In genomic region chr7:76465950-76466349, GRCh38 we compare ENCODE assay signal across 8 cellular contexts. TPM values are rescaled to one million over a fixed set of nuclear protein-coding genes. Genes with fewer than 3 reads are reported as not detected.
DNase-seq lines count a peak whose midpoint lies in the region; ATAC-seq, FAIRE-seq and TF ChIP-seq lines count a peak whose summit lies in the region.
"Not testable (repeated sequence)": the region's sequence is repeated elsewhere in the genome, so short reads cannot be mapped to it uniquely, and the experiment has no call there.
"Had no signal": no experiment of that assay in that cellular context is flagged by ENCODE, and none has a peak within 500 bp of the region (broad histone marks: within the 10 kb centered on the region; RNA-seq: fewer than 3 reads in every experiment).

No MANE protein-coding gene starts in this region.

- FAIRE-seq in islet of Langerhans (lab: Jason Lieb, UNC): peak; percentile 9

- H3K27ac ChIP-seq in body of pancreas: peak overlapping the region in 2 of 4 donors; percentile 75 to 88
- peak overlapping the region in 3 of 4 donors; percentile 37 to 72 (median 51) for H3K27ac ChIP-seq in gastrocnemius medialis

- in situ Hi-C loops in gastrocnemius medialis (cut with MboI; ENCODE audit: low sequenced_read_pairs in 4 of 4): not testable (repeated sequence)

- no CpG with 5 or more reads among the region's 8 CpGs for WGBS in body of pancreas, 2 donors

- H3K4me3 ChIP-seq in body of pancreas, gastrocnemius medialis: not testable (repeated sequence)

- intact Hi-C loops in body of pancreas (cut with DNase I); Right ventricle myocardium inferior (cut with DNase I); left cardiac atrium (cut with DNase I); gastrocnemius medialis (cut with DNase I; ENCODE audit: low total_unique reads): not testable (repeated sequence)

- peak; percentile 28 for ATAC-seq in body of pancreas
- ATAC-seq in Right ventricle myocardium inferior: peak; percentile 60
- ATAC-seq in left cardiac atrium: peak; percentile 13 to 53
- peak; percentile 59 for ATAC-seq in omental fat pad (ENCODE audit: low FRiP score)
- not testable (repeated sequence) for ATAC-seq in gastrocnemius medialis

- not testable (repeated sequence) for DNase-seq in body of pancreas; Right ventricle myocardium inferior (ENCODE audit: missing footprints); left cardiac atrium; omental fat pad (ENCODE audit: low spot score); gastrocnemius medialis

- H3K4me1 ChIP-seq in body of pancreas (peaks cover 16% of the 10 kb centered on the region), gastrocnemius medialis (peaks cover 11% of the 10 kb centered on the region in 2 donors)

- not testable (repeated sequence) for TF ChIP-seq CTCF in body of pancreas (IDR thresholded peaks at IDR 0.05); omental fat pad (IDR thresholded peaks at IDR 0.05); gastrocnemius medialis (IDR thresholded peaks at IDR 0.05 in 4 of 5, conservative IDR thresholded peaks at IDR 0.05 in 1 of 5)

- not testable (repeated sequence) for H3K27me3 ChIP-seq in body of pancreas, gastrocnemius medialis

- TF ChIP-seq POLR2A in body of pancreas (IDR thresholded peaks at IDR 0.05); gastrocnemius medialis (IDR thresholded peaks at IDR 0.05): not testable (repeated sequence)

- not testable (repeated sequence) for H3K36me3 ChIP-seq in body of pancreas (replicated peaks in 1 of 2; ENCODE audit: insufficient read depth in 1 of 2, low read depth in 2 of 2); gastrocnemius medialis

- H3K9me3 ChIP-seq in body of pancreas, gastrocnemius medialis: not testable (repeated sequence)

RNA-seq across cellular contexts. Expression of gene DTX2, which starts 4.4 kb away (rescaled TPM):
- total RNA-seq in body of pancreas (10 to 100 TPM; 10.5 to 16.3 TPM), Right ventricle myocardium inferior (8.0 TPM), left cardiac atrium (10 to 100 TPM in 1 of 2 donors, 1 to 10 TPM in 1; 8.5 to 11.4 TPM), omental fat pad (10 to 100 TPM; 15.1 to 32.2 (median 22.1) TPM), gastrocnemius medialis (10 to 100 TPM; 14.8 to 23.2 (median 18.8) TPM)

RNA-seq across cellular contexts. Expression of gene ZP3, which starts 41.2 kb away (rescaled TPM):
- total RNA-seq in body of pancreas (1 to 10 TPM; 3.3 to 4.4 TPM), Right ventricle myocardium inferior (0.46 TPM), left cardiac atrium (under 1 TPM in 1 of 2 donors, not detected in 1; 0.76 TPM), omental fat pad (1 to 10 TPM in 1 of 4 donors, under 1 TPM in 2, not detected in 1; 0.48 to 2.6 (median 0.65) TPM), gastrocnemius medialis (1 to 10 TPM in 1 of 4 donors, not detected in 3; 1.1 TPM)

RNA-seq across cellular contexts. Expression of gene UPK3B, which starts 44.4 kb away (rescaled TPM):
- total RNA-seq in body of pancreas: 1 to 10 TPM; 2.3 to 7.3 TPM
- 0.54 TPM for total RNA-seq in Right ventricle myocardium inferior
- 10 to 100 TPM in 1 of 2 donors, 1 to 10 TPM in 1; 3.7 to 33.8 TPM for total RNA-seq in left cardiac atrium
- 100 to 1,000 TPM in 1 of 4 donors, 10 to 100 TPM in 2, 1 to 10 TPM in 1; 4.6 to 636 (median 52.6) TPM for total RNA-seq in omental fat pad
- under 1 TPM in 3 of 4 donors, not detected in 1; 0.22 to 0.92 (median 0.27) TPM for total RNA-seq in gastrocnemius medialis
- total RNA-seq: H4 had no signal

RNA-seq across cellular contexts. Expression of gene SSC4D, which starts 56.5 kb away (rescaled TPM):
- 1 to 10 TPM; 3.6 to 7.6 TPM for total RNA-seq in body of pancreas
- 1.3 TPM for total RNA-seq in Right ventricle myocardium inferior
- 1 to 10 TPM in 1 of 2 donors, under 1 TPM in 1; 0.55 to 1.4 TPM for total RNA-seq in left cardiac atrium
- 10 to 100 TPM in 1 of 4 donors, 1 to 10 TPM in 3; 2.1 to 14.6 (median 3.4) TPM for total RNA-seq in omental fat pad
- under 1 TPM in 3 of 4 donors, not detected in 1; 0.20 to 0.68 (median 0.25) TPM for total RNA-seq in gastrocnemius medialis
- total RNA-seq: CD4-positive, CD25-positive, alpha-beta regulatory T cell had no signal
